Comparison of ENCODE assay signal across 1 cellular context in the genomic region with DNA sequence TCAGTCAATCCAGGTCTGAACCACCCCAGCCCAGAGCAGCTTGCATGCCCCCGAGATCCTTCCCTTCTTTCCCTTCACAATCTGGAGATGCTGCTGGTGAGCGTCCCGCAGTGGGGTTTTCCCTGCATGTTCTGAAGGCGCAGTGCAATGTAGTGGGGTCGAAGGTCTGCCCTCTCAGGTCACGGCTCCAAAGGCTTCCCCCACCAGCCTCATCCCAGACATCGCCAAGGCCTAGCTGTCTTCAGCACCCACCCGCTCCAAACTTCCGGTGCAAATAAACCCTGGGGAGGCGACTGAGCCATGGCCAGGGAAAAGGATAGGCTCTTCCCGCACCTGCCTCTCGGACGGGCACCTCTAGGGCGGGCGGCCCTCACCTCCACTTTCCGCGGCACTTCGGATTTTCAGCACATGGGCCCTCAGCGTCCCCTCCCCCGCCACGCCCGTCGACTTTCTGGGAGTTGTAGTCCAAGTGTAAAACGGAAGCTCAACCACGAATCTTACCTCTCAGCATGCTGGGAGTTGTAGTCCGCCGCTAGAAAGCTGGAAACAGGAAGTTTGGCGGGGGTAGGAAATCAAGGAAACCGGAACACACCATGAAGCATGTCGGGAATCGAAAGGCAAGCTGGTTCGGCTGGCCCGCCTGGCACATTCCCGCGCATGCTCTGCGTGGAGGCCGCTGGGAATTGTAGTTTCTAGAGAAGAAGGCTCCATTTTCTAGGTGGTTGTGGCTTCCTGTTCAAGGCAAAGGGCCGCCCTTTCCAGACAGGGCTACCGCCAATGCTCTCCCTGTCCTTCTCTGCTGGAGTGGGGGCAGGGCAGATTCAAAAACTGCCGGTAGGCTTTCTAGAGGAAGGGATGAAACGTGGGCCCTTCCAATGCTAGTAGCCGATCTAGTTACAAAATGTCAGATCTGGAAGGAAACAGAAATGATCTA.
TF ChIP-seq lines count a peak whose summit lies in the region.

A gene (minus strand): TSS at position 410 of the 934 bp plus-strand sequence. CDS start 2,384 bp downstream, outside the sequence.

TF ChIP-seq in HepG2, 621 proteins besides CTCF, POLR2A, EP300 and RAD21 (continued from another document and continues in another):
- TF ChIP-seq, protein P1, sequence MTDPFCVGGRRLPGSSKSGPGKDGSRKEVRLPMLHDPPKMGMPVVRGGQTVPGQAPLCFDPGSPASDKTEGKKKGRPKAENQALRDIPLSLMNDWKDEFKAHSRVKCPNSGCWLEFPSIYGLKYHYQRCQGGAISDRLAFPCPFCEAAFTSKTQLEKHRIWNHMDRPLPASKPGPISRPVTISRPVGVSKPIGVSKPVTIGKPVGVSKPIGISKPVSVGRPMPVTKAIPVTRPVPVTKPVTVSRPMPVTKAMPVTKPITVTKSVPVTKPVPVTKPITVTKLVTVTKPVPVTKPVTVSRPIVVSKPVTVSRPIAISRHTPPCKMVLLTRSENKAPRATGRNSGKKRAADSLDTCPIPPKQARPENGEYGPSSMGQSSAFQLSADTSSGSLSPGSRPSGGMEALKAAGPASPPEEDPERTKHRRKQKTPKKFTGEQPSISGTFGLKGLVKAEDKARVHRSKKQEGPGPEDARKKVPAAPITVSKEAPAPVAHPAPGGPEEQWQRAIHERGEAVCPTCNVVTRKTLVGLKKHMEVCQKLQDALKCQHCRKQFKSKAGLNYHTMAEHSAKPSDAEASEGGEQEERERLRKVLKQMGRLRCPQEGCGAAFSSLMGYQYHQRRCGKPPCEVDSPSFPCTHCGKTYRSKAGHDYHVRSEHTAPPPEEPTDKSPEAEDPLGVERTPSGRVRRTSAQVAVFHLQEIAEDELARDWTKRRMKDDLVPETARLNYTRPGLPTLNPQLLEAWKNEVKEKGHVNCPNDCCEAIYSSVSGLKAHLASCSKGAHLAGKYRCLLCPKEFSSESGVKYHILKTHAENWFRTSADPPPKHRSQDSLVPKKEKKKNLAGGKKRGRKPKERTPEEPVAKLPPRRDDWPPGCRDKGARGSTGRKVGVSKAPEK (CRISPR knock-in tag; IDR thresholded peaks at IDR 0.05; ENCODE audit: borderline replicate concordance): no peak
- peak; percentile 25; the same call in 1 of the 2 replicates for TF ChIP-seq NCOR1 (IDR thresholded peaks at IDR 0.05; ENCODE audit: borderline replicate concordance, low read length)
- TF ChIP-seq, protein P2, sequence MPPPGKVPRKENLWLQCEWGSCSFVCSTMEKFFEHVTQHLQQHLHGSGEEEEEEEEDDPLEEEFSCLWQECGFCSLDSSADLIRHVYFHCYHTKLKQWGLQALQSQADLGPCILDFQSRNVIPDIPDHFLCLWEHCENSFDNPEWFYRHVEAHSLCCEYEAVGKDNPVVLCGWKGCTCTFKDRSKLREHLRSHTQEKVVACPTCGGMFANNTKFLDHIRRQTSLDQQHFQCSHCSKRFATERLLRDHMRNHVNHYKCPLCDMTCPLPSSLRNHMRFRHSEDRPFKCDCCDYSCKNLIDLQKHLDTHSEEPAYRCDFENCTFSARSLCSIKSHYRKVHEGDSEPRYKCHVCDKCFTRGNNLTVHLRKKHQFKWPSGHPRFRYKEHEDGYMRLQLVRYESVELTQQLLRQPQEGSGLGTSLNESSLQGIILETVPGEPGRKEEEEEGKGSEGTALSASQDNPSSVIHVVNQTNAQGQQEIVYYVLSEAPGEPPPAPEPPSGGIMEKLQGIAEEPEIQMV (CRISPR knock-in tag; IDR thresholded peaks at IDR 0.05; ENCODE audit: low read depth): peak; percentile 76
- TF ChIP-seq ZNF569 (CRISPR knock-in tag; IDR thresholded peaks at IDR 0.05; ENCODE audit: borderline replicate concordance): no peak; the same call in 1 of the 2 replicates
- TF ChIP-seq KLF15 (CRISPR knock-in tag; IDR thresholded peaks at IDR 0.05; ENCODE audit: borderline replicate concordance): no peak
- TF ChIP-seq ZNF850 (CRISPR knock-in tag; conservative IDR thresholded peaks at IDR 0.05): no peak
- TF ChIP-seq, protein P3, sequence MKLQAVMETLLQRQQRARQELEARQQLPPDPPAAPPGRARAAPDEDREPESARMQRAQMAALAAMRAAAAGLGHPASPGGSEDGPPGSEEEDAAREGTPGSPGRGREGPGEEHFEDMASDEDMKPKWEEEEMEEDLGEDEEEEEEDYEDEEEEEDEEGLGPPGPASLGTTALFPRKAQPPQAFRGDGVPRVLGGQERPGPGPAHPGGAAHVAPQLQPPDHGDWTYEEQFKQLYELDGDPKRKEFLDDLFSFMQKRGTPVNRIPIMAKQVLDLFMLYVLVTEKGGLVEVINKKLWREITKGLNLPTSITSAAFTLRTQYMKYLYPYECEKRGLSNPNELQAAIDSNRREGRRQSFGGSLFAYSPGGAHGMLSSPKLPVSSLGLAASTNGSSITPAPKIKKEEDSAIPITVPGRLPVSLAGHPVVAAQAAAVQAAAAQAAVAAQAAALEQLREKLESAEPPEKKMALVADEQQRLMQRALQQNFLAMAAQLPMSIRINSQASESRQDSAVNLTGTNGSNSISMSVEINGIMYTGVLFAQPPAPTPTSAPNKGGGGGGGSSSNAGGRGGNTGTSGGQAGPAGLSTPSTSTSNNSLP (IDR thresholded peaks at IDR 0.05; ENCODE audit: low read depth, low read length): no peak
- no peak; the same call in 1 of the 2 replicates for TF ChIP-seq ZNF292 (CRISPR knock-in tag; IDR thresholded peaks at IDR 0.05; ENCODE audit: borderline replicate concordance, low read depth)
- TF ChIP-seq SOX5 (CRISPR knock-in tag; IDR thresholded peaks at IDR 0.05; ENCODE audit: borderline replicate concordance): peak; percentile 42; the same call in 1 of the 2 replicates
- TF ChIP-seq KDM1A (CRISPR knock-in tag; IDR thresholded peaks at IDR 0.05): no peak
- peak; percentile 93 for TF ChIP-seq MED8 (CRISPR knock-in tag; IDR thresholded peaks at IDR 0.05; ENCODE audit: insufficient replicate concordance)
- no peak; the same call in 1 of the 2 replicates for TF ChIP-seq ZNF709 (CRISPR knock-in tag; IDR thresholded peaks at IDR 0.05)
- TF ChIP-seq REPIN1 (CRISPR knock-in tag; IDR thresholded peaks at IDR 0.05; ENCODE audit: borderline replicate concordance, low read depth): peak; percentile 95
- 0 out of 2 replicates have a peak, but pooled peaks have one; percentile 32 for TF ChIP-seq ZNF34 (CRISPR knock-in tag; IDR thresholded peaks at IDR 0.05; ENCODE audit: borderline replicate concordance)
- no peak for TF ChIP-seq SP140L (CRISPR knock-in tag; IDR thresholded peaks at IDR 0.05; ENCODE audit: borderline replicate concordance)
- TF ChIP-seq, protein P4, sequence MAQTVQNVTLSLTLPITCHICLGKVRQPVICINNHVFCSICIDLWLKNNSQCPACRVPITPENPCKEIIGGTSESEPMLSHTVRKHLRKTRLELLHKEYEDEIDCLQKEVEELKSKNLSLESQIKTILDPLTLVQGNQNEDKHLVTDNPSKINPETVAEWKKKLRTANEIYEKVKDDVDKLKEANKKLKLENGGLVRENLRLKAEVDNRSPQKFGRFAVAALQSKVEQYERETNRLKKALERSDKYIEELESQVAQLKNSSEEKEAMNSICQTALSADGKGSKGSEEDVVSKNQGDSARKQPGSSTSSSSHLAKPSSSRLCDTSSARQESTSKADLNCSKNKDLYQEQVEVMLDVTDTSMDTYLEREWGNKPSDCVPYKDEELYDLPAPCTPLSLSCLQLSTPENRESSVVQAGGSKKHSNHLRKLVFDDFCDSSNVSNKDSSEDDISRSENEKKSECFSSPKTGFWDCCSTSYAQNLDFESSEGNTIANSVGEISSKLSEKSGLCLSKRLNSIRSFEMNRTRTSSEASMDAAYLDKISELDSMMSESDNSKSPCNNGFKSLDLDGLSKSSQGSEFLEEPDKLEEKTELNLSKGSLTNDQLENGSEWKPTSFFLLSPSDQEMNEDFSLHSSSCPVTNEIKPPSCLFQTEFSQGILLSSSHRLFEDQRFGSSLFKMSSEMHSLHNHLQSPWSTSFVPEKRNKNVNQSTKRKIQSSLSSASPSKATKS (CRISPR knock-in tag; IDR thresholded peaks at IDR 0.05): peak; percentile 84; the same call in 1 of the 2 replicates
- TF ChIP-seq TCF12 (IDR thresholded peaks at IDR 0.05): no peak
- TF ChIP-seq TCF12 (CRISPR knock-in tag; IDR thresholded peaks at IDR 0.05): peak; percentile 89; the same call in 1 of the 2 replicates
- peak; percentile 83 for TF ChIP-seq PHF5A (CRISPR knock-in tag; IDR thresholded peaks at IDR 0.05; ENCODE audit: low read depth, unreplicated experiment)
- TF ChIP-seq, protein P5, sequence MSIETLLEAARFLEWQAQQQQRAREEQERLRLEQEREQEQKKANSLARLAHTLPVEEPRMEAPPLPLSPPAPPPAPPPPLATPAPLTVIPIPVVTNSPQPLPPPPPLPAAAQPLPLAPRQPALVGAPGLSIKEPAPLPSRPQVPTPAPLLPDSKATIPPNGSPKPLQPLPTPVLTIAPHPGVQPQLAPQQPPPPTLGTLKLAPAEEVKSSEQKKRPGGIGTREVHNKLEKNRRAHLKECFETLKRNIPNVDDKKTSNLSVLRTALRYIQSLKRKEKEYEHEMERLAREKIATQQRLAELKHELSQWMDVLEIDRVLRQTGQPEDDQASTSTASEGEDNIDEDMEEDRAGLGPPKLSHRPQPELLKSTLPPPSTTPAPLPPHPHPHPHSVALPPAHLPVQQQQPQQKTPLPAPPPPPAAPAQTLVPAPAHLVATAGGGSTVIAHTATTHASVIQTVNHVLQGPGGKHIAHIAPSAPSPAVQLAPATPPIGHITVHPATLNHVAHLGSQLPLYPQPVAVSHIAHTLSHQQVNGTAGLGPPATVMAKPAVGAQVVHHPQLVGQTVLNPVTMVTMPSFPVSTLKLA (IDR thresholded peaks at IDR 0.05): peak; percentile 85
- TF ChIP-seq PPARG (CRISPR knock-in tag; conservative IDR thresholded peaks at IDR 0.05): no peak
- TF ChIP-seq IKZF4 (CRISPR knock-in tag; IDR thresholded peaks at IDR 0.05; ENCODE audit: borderline replicate concordance, low read depth, not compliant biosample characterization): no peak
- no peak for TF ChIP-seq KLF9 (CRISPR knock-in tag; IDR thresholded peaks at IDR 0.05; ENCODE audit: low read depth)
- peak; percentile 38; the same call in 1 of the 2 replicates for TF ChIP-seq ZMYM4 (CRISPR knock-in tag; IDR thresholded peaks at IDR 0.05)
- TF ChIP-seq MXI1 (IDR thresholded peaks at IDR 0.05; ENCODE audit: borderline replicate concordance, low read depth, low read length): peak; percentile 98; the same call in 2 of the 3 replicates
- TF ChIP-seq FOSL1 (CRISPR knock-in tag; IDR thresholded peaks at IDR 0.05; ENCODE audit: borderline replicate concordance): no peak
- peak; percentile 79; the same call in 1 of the 2 replicates for TF ChIP-seq ZNF546 (CRISPR knock-in tag; conservative IDR thresholded peaks at IDR 0.05)
- no peak for TF ChIP-seq PTBP1 (IDR thresholded peaks at IDR 0.05; ENCODE audit: low read depth, low read length, poor library complexity, severe bottlenecking)
- no peak for TF ChIP-seq SSRP1 (CRISPR knock-in tag; IDR thresholded peaks at IDR 0.05)
- no peak for TF ChIP-seq HNRNPLL (IDR thresholded peaks at IDR 0.05; ENCODE audit: low read depth, low read length, poor library complexity, severe bottlenecking)
- TF ChIP-seq XBP1 (CRISPR knock-in tag; IDR thresholded peaks at IDR 0.05): no peak
- TF ChIP-seq ARNT (IDR thresholded peaks at IDR 0.05): no peak
- TF ChIP-seq, protein P6, sequence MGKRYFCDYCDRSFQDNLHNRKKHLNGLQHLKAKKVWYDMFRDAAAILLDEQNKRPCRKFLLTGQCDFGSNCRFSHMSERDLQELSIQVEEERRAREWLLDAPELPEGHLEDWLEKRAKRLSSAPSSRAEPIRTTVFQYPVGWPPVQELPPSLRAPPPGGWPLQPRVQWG (CRISPR knock-in tag; IDR thresholded peaks at IDR 0.05; ENCODE audit: borderline replicate concordance, low read depth): no peak
- TF ChIP-seq ARID2 (CRISPR knock-in tag; IDR thresholded peaks at IDR 0.05; ENCODE audit: borderline replicate concordance): no peak; the same call in 1 of the 2 replicates
- no peak; the same call in 1 of the 2 replicates for TF ChIP-seq FLYWCH1 (CRISPR knock-in tag; IDR thresholded peaks at IDR 0.05)
- TF ChIP-seq SOX6 (IDR thresholded peaks at IDR 0.05): no peak
- peak; percentile 72 for TF ChIP-seq SOX6 (CRISPR knock-in tag; IDR thresholded peaks at IDR 0.05)
- no peak for TF ChIP-seq ZNF550 (CRISPR knock-in tag; IDR thresholded peaks at IDR 0.05; ENCODE audit: borderline replicate concordance)
- TF ChIP-seq ZSCAN29 (CRISPR knock-in tag; conservative IDR thresholded peaks at IDR 0.05): peak; percentile 98
- TF ChIP-seq, protein P7, sequence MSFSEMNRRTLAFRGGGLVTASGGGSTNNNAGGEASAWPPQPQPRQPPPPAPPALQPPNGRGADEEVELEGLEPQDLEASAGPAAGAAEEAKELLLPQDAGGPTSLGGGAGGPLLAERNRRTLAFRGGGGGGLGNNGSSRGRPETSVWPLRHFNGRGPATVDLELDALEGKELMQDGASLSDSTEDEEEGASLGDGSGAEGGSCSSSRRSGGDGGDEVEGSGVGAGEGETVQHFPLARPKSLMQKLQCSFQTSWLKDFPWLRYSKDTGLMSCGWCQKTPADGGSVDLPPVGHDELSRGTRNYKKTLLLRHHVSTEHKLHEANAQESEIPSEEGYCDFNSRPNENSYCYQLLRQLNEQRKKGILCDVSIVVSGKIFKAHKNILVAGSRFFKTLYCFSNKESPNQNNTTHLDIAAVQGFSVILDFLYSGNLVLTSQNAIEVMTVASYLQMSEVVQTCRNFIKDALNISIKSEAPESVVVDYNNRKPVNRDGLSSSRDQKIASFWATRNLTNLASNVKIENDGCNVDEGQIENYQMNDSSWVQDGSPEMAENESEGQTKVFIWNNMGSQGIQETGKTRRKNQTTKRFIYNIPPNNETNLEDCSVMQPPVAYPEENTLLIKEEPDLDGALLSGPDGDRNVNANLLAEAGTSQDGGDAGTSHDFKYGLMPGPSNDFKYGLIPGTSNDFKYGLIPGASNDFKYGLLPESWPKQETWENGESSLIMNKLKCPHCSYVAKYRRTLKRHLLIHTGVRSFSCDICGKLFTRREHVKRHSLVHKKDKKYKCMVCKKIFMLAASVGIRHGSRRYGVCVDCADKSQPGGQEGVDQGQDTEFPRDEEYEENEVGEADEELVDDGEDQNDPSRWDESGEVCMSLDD (CRISPR knock-in tag; IDR thresholded peaks at IDR 0.05; ENCODE audit: borderline replicate concordance): 0 out of 2 replicates have a peak, but pooled peaks have one; percentile 19
